In genomic region chr17:75486951-75487350, GRCh38 we compare ENCODE assay signal across 11 cellular contexts. TPM values are rescaled to one million over a fixed set of nuclear protein-coding genes. Genes with fewer than 3 reads are reported as not detected.
A peak's percentile ranks its signal among the peaks of the same experiment; 100 is the strongest.
DNase-seq lines count a peak whose midpoint lies in the region; ATAC-seq and TF ChIP-seq lines count a peak whose summit lies in the region.
"Had no signal": no experiment of that assay in that cellular context is flagged by ENCODE, and none has a peak within 500 bp of the region (broad histone marks: within the 10 kb centered on the region; RNA-seq: fewer than 3 reads in every experiment).

No MANE protein-coding gene starts in this region.

- peak overlapping the region; percentile 34 for H3K9ac ChIP-seq in DND-41 (ENCODE audit: low read depth, low read length)

- H3K27ac ChIP-seq in DND-41 (ENCODE audit: low read length) = peak overlapping the region; percentile 79
- peak overlapping the region; percentile 86 for H3K27ac ChIP-seq in KOPT-K1 (ENCODE audit: low read depth, low read length, poor library complexity, severe bottlenecking)
- H3K27ac ChIP-seq in caudate nucleus (ENCODE audit: low read depth, low read length) = peak overlapping the region; percentile 38
- H3K27ac ChIP-seq in psoas muscle = peak overlapping the region; percentile 76
- H3K27ac ChIP-seq: ovary, uterus had no signal

- H3K27me3 ChIP-seq in DND-41 (ENCODE audit: insufficient read depth, low read length, poor library complexity) (no peaks in the 10 kb centered on the region), psoas muscle (ENCODE audit: insufficient read depth in 3 of 3, low read length in 2 of 3) (no peaks in the 10 kb centered on the region)
- H3K27me3 ChIP-seq: ovary, uterus had no signal

- H3K27me3 Mint-ChIP-seq in HFFc6 (ENCODE audit: insufficient read depth) = no peaks in the 10 kb centered on the region; the same call in 1 of the 2 replicates

- no peak overlapping the region for H3K4me3 Mint-ChIP-seq in HFFc6

- H3K27ac Mint-ChIP-seq in HFFc6 = no peak overlapping the region

- no peaks in the 10 kb centered on the region for H3K4me1 Mint-ChIP-seq in HFFc6 (ENCODE audit: low read depth)

- TF ChIP-seq CTCF in DND-41 (IDR thresholded peaks at IDR 0.05; ENCODE audit: borderline replicate concordance, extremely low read depth, low read length, poor library complexity, severe bottlenecking) (no peak), psoas muscle (IDR thresholded peaks at IDR 0.05) (no peak), HFFc6 (IDR thresholded peaks at IDR 0.05) (no peak)

- peak overlapping the region; percentile 49 for H3K4me2 ChIP-seq in DND-41 (ENCODE audit: insufficient read depth, low read length)

- ATAC-seq in DND-41 (ENCODE audit: insufficient read depth, low read depth) (no peak), psoas muscle (no peak), HG03159 (IDR thresholded peaks at IDR 0.05; ENCODE audit: unreplicated experiment) (no peak)

- no peaks in the 10 kb centered on the region for H3K36me3 Mint-ChIP-seq in HFFc6 (ENCODE audit: low read depth)

- intact Hi-C loops in psoas muscle (cut with DNase I) = loop anchor here in 1 of 2 donors (2.0 kb wide), 1 partner anchor 26 kb away; no protein-coding TSS in a partner anchor

- H4K20me1 ChIP-seq in DND-41 (ENCODE audit: insufficient read depth, low read length) = peaks cover 7% of the 10 kb centered on the region; the same call in 1 of the 2 replicates

- peaks cover 43% of the 10 kb centered on the region for H3K36me3 ChIP-seq in DND-41 (ENCODE audit: insufficient read depth, low read length)
- H3K36me3 ChIP-seq in KOPT-K1 (ENCODE audit: insufficient read depth, low read length) = peaks cover 21% of the 10 kb centered on the region
- peaks cover 0 to 11% of the 10 kb centered on the region in 2 donors for H3K36me3 ChIP-seq in psoas muscle (ENCODE audit: insufficient read depth in 1 of 2, low read depth in 1 of 2)
- H3K36me3 ChIP-seq: ovary, uterus had no signal

- peak overlapping the region in 1 of 2 experiments; percentile 42; a peak in 1 of 4 replicates for H3K4me3 ChIP-seq in DND-41 (ENCODE audit: low read depth in 1 of 2, low read length in 2 of 2)
- no peak overlapping the region for H3K4me3 ChIP-seq in psoas muscle
- H3K4me3 ChIP-seq: ovary, uterus had no signal

- H3K4me1 ChIP-seq in DND-41 (ENCODE audit: insufficient read depth, low read length) (peaks cover 25% of the 10 kb centered on the region), psoas muscle (peaks cover 89% of the 10 kb centered on the region)
- H3K4me1 ChIP-seq: uterus had no signal

- 0 out of 2 replicates have a peak overlapping the region, but pooled peaks have one; percentile 62 for H2AFZ ChIP-seq in DND-41 (ENCODE audit: low read depth, low read length)

- DNase-seq in DND-41 (no peak), caudate nucleus (lab: John Stamatoyannopoulos, UW) (no peak), psoas muscle (no peak), HFFc6 (no peak), NCI-H187 treated with DMSO at 0.1 percent for 48 hours (lab: John Stamatoyannopoulos, UW) (no peak)
- DNase-seq: foreskin melanocyte, NCI-H1436, ovary, uterus had no signal

- 72 to 86% (median 74%) methylated on average over 5 of the region's 5 CpGs for WGBS in psoas muscle, 3 donors

- H3K79me2 ChIP-seq in DND-41 (ENCODE audit: insufficient read depth, low read length) = peaks cover 22% of the 10 kb centered on the region

- no peaks in the 10 kb centered on the region for H3K9me3 Mint-ChIP-seq in HFFc6

- no peaks in the 10 kb centered on the region for H3K9me3 ChIP-seq in DND-41 (ENCODE audit: insufficient read depth, low read length, severe bottlenecking)
- H3K9me3 ChIP-seq in KOPT-K1 (ENCODE audit: insufficient read depth, low read length, poor library complexity, severe bottlenecking) = no peaks in the 10 kb centered on the region
- H3K9me3 ChIP-seq in psoas muscle = no peaks in the 10 kb centered on the region
- H3K9me3 ChIP-seq: ovary, uterus had no signal

RNA-seq across cellular contexts. Expression of gene CASKIN2, which starts 28.4 kb away (rescaled TPM):
- total RNA-seq in psoas muscle = 10 to 100 TPM; 26.3 to 33.5 (median 28.3) TPM
- polyA plus RNA-seq in psoas muscle = 10 to 100 TPM in 1 of 3 donors, 1 to 10 TPM in 2; 8.2 to 11.0 (median 8.9) TPM
- total RNA-seq in HFFc6 (2021; fragmentation: NEBNext Ultra II Directional; extraction: Animal tissue kit (Norgen Biotek cat#: 25700)) = 10 to 100 TPM; 17.5 to 25.3 (median 21.5) TPM

RNA-seq across cellular contexts. Expression of gene TSEN54, which starts 29.4 kb away (rescaled TPM):
- total RNA-seq in psoas muscle = 1 to 10 TPM; 5.7 to 9.7 (median 8.2) TPM
- polyA plus RNA-seq in psoas muscle = 10 to 100 TPM; 10.1 to 14.9 (median 11.3) TPM
- total RNA-seq in HFFc6 (2021; fragmentation: NEBNext Ultra II Directional; extraction: Animal tissue kit (Norgen Biotek cat#: 25700)) = 10 to 100 TPM in 2 of 6 experiments, 1 to 10 TPM in 4; 8.7 to 11.1 (median 9.4) TPM

RNA-seq across cellular contexts. Expression of gene TMEM94, which starts 30.5 kb away (rescaled TPM):
- 10 to 100 TPM; 43.4 to 64.3 (median 49.6) TPM for total RNA-seq in psoas muscle
- polyA plus RNA-seq in psoas muscle = 10 to 100 TPM; 18.7 to 48.5 (median 29.6) TPM
- 10 to 100 TPM; 31.7 to 43.9 (median 41.2) TPM for total RNA-seq in HFFc6 (2021; fragmentation: NEBNext Ultra II Directional; extraction: Animal tissue kit (Norgen Biotek cat#: 25700))

RNA-seq across cellular contexts. Expression of gene LLGL2, which starts 38.5 kb away (rescaled TPM):
- 1 to 10 TPM; 1.4 to 3.3 (median 1.5) TPM for total RNA-seq in psoas muscle
- 1 to 10 TPM; 1.4 to 1.9 (median 1.4) TPM for polyA plus RNA-seq in psoas muscle
- under 1 TPM; 0.14 to 0.55 (median 0.46) TPM for total RNA-seq in HFFc6 (2021; fragmentation: NEBNext Ultra II Directional; extraction: Animal tissue kit (Norgen Biotek cat#: 25700))
